ENCODE assay signal across 10 cellular contexts in genomic region chr6:151284431-151285060, GRCh38. TPM values are rescaled to one million over a fixed set of nuclear protein-coding genes. Genes with fewer than 3 reads are reported as not detected.
A peak's percentile ranks its signal among the peaks of the same experiment; 100 is the strongest.
DNase-seq lines count a peak whose midpoint lies in the region; ATAC-seq, FAIRE-seq and TF ChIP-seq lines count a peak whose summit lies in the region.
"Had no signal": no experiment of that assay in that cellular context is flagged by ENCODE, and none has a peak within 500 bp of the region (broad histone marks: within the 10 kb centered on the region; RNA-seq: fewer than 3 reads in every experiment).

No MANE protein-coding gene starts in this region.

- no peaks in the 10 kb centered on the region for H3K36me3 ChIP-seq in naive thymus-derived CD4-positive, alpha-beta T cell (ENCODE audit: control insufficient read depth in 2 of 3, insufficient read depth in 3 of 3, low read length in 3 of 3)

- peak; percentile 40 for FAIRE-seq in GM12892 (lab: Jason Lieb, UNC)
- FAIRE-seq: endometrium had no signal

- H3K4me1 ChIP-seq in naive thymus-derived CD4-positive, alpha-beta T cell (ENCODE audit: control insufficient read depth in 2 of 2, insufficient read depth in 2 of 2, low read length in 2 of 2), result peaks cover 0 to 8% of the 10 kb centered on the region in 2 donors

- H3K9me3 ChIP-seq in naive thymus-derived CD4-positive, alpha-beta T cell (ENCODE audit: control insufficient read depth in 2 of 3, low read length in 3 of 3), result no peaks in the 10 kb centered on the region

- H3K4me3 ChIP-seq in naive thymus-derived CD4-positive, alpha-beta T cell (ENCODE audit: low read length), result no peak overlapping the region

- peaks cover 39% of the 10 kb centered on the region for H3K4me1 Mint-ChIP-seq in T-helper 2 cell treated with Interferon-gamma antibody and Interleukin-4, amounts not matched to agents 5 μg/mL and 100 μg/mL, for 36 hours (ENCODE audit: low read depth)
- H3K4me1 Mint-ChIP-seq in naive thymus-derived CD4-positive, alpha-beta T cell, result peaks cover 14 to 25% (median 22%) of the 10 kb centered on the region in 7 donors

- DNase-seq in GM12892 (ENCODE audit: insufficient read length) (no peak), kidney glomerular epithelial cell (lab: John Stamatoyannopoulos, UW) (no peak), NCI-H69 (lab: John Stamatoyannopoulos, UW) (no peak), mesenteric fat pad (ENCODE audit: low spot score) (no peak), Ammon's horn (ENCODE audit: low spot score) (no peak)
- DNase-seq in T-helper 2 cell treated with Interferon-gamma antibody and Interleukin-4, amounts not matched to agents 5 μg/mL and 100 μg/mL, for 36 hours (ENCODE audit: low spot score), result peak; percentile 33
- peak in 3 of 9 donors; percentile 4 to 15 (median 13) for DNase-seq in naive thymus-derived CD4-positive, alpha-beta T cell

- CTCF ChIA-PET in naive thymus-derived CD4-positive, alpha-beta T cell (lab: Charles Lee), result no interaction called here

- no peak for TF ChIP-seq POLR2A in GM12892 (IDR thresholded peaks at IDR 0.05; ENCODE audit: low read depth, low read length)

- H3K4me3 Mint-ChIP-seq in T-helper 2 cell treated with Interferon-gamma antibody and Interleukin-4, amounts not matched to agents 5 μg/mL and 100 μg/mL, for 36 hours, result peak overlapping the region; percentile 75
- peak overlapping the region in 2 of 10 donors; percentile 0 to 47 for H3K4me3 Mint-ChIP-seq in naive thymus-derived CD4-positive, alpha-beta T cell
- H3K4me3 Mint-ChIP-seq: activated T-helper 1 cell treated with anti-CD3 and anti-CD28 coated beads, Interleukin-12 subunit alpha, Interleukin-12 subunit beta, Interleukin-2, Interleukin-4 antibody, amounts not matched to agents 30 ng/mL and 10 ng/mL and 1 ng/mL, durations not matched to agents 14 hours and 24 hours and 36 hours had no signal

- intact Hi-C loops in naive thymus-derived CD4-positive, alpha-beta T cell (cut with micrococcal nuclease), result no loop called here

- peak overlapping the region; percentile 85 for H3K27ac Mint-ChIP-seq in T-helper 2 cell treated with Interferon-gamma antibody and Interleukin-4, amounts not matched to agents 5 μg/mL and 100 μg/mL, for 36 hours
- H3K27ac Mint-ChIP-seq in naive thymus-derived CD4-positive, alpha-beta T cell, result peak overlapping the region in 1 of 9 donors; percentile 28
- H3K27ac Mint-ChIP-seq: activated T-helper 1 cell treated with anti-CD3 and anti-CD28 coated beads, Interleukin-12 subunit alpha, Interleukin-12 subunit beta, Interleukin-2, Interleukin-4 antibody, amounts not matched to agents 30 ng/mL and 10 ng/mL and 1 ng/mL, durations not matched to agents 14 hours and 24 hours and 36 hours had no signal

- no peaks in the 10 kb centered on the region for H3K9me3 Mint-ChIP-seq in T-helper 2 cell treated with Interferon-gamma antibody and Interleukin-4, amounts not matched to agents 5 μg/mL and 100 μg/mL, for 36 hours
- H3K9me3 Mint-ChIP-seq in naive thymus-derived CD4-positive, alpha-beta T cell, result peaks cover 0 to under 1% (median 0%) of the 10 kb centered on the region in 11 donors
- H3K9me3 Mint-ChIP-seq: activated T-helper 1 cell treated with anti-CD3 and anti-CD28 coated beads, Interleukin-12 subunit alpha, Interleukin-12 subunit beta, Interleukin-2, Interleukin-4 antibody, amounts not matched to agents 30 ng/mL and 10 ng/mL and 1 ng/mL, durations not matched to agents 14 hours and 24 hours and 36 hours had no signal

- H3K27me3 Mint-ChIP-seq in T-helper 2 cell treated with Interferon-gamma antibody and Interleukin-4, amounts not matched to agents 5 μg/mL and 100 μg/mL, for 36 hours (ENCODE audit: low read depth), result peaks cover 25% of the 10 kb centered on the region
- peaks cover 14 to 39% (median 21%) of the 10 kb centered on the region in 5 donors for H3K27me3 Mint-ChIP-seq in naive thymus-derived CD4-positive, alpha-beta T cell

- peak; percentile 53 for ATAC-seq in GM21390 (IDR thresholded peaks at IDR 0.05; ENCODE audit: unreplicated experiment)
- ATAC-seq in naive thymus-derived CD4-positive, alpha-beta T cell, result peak; percentile 45

- H3K27me3 ChIP-seq in naive thymus-derived CD4-positive, alpha-beta T cell (ENCODE audit: control insufficient read depth in 2 of 2, insufficient read depth in 2 of 2, low read length in 2 of 2), result no peaks in the 10 kb centered on the region

- POLR2A ChIA-PET in naive thymus-derived CD4-positive, alpha-beta T cell (lab: Charles Lee), result no interaction called here

- H3K27ac ChIP-seq in naive thymus-derived CD4-positive, alpha-beta T cell (ENCODE audit: low read depth, low read length), result no peak overlapping the region

- H3K36me3 Mint-ChIP-seq in T-helper 2 cell treated with Interferon-gamma antibody and Interleukin-4, amounts not matched to agents 5 μg/mL and 100 μg/mL, for 36 hours (ENCODE audit: low read depth), result no peaks in the 10 kb centered on the region
- no peaks in the 10 kb centered on the region for H3K36me3 Mint-ChIP-seq in naive thymus-derived CD4-positive, alpha-beta T cell

RNA-seq across cellular contexts. Expression of gene AKAP12, which starts 44.8 kb away (rescaled TPM):
- 0.04 TPM for polyA plus RNA-seq in GM12892 (2012; ENCODE audit: missing spikeins)
- total RNA-seq in naive thymus-derived CD4-positive, alpha-beta T cell, result 1 to 10 TPM in 2 of 5 experiments, under 1 TPM in 1, not detected in 2; 0.39 to 4.0 (median 1.1) TPM
- polyA plus RNA-seq in naive thymus-derived CD4-positive, alpha-beta T cell, result not detected
- total RNA-seq in mesenteric fat pad, result 223 TPM

Comparison
In these comparisons a context has a peak if more than half of its experiments do, and no peak if none do; other contexts are left out.
1. RNA of gene AKAP12, which starts 44.8 kb away (total RNA-seq): 223 TPM in mesenteric fat pad (single experiment); 0.39 to 4.0 TPM in naive thymus-derived CD4-positive, alpha-beta T cell; every median in the first group is over 10 times any median in the second.